Comparison of ENCODE assay signal across 18 cellular contexts in the genomic region with DNA sequence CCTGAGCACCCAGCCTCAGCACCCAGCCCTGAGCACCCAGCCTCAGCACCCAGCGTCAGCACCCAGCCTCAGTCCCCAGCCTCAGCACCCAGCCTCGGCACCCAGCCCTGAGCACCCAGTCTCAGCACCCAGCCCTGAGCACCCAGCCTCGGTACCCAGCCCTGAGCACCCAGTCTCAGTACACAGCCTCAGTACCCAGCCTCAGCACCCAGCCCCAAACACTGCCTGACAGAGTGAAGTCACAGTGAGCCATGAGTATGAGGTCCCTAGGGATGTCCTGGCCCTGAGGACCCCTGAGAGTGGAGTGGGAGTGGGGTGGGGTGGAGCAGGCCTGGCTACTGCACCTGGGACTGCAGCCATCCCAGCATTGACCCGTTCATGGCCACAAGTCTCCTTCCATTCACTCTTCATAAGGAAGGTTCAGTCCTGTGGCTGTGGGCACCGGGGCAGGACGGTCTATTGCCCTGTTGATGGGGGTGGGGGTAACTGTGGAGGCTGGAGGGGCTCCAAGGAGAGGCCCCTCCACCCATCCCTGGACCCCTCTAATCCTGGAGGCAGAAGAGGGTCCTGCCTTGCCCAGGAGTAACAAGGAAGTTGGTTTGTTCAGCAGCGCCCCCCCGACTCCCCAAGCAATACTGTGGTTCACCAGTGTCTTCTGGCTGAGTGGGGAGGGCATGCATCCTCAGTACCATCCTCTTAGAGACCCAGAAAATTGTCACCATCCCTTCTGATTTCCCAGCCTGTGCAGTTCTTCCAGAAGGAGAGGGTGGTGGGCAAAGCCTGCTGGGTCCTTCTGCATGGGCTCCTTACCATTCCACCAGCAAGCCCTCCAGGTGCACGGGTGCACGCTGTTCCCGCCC.
A peak's percentile ranks its signal among the peaks of the same experiment; 100 is the strongest.
DNase-seq lines count a peak whose midpoint lies in the region; ATAC-seq and TF ChIP-seq lines count a peak whose summit lies in the region.
"Had no signal": no experiment of that assay in that cellular context is flagged by ENCODE, and none has a peak within 500 bp of the region (broad histone marks: within the 10 kb centered on the region; RNA-seq: fewer than 3 reads in every experiment).

No MANE protein-coding gene starts in this region.

- no peak for DNase-seq in MM.1S
- peak; percentile 10 for DNase-seq in glutamatergic neuron
- DNase-seq in ovary = peak in 3 of 5 donors; percentile 2 to 11 (median 6)
- DNase-seq in NCI-H2196 (lab: John Stamatoyannopoulos, UW; ENCODE audit: unreplicated experiment) = no peak
- no peak for DNase-seq in NCI-H1417 treated with DMSO at 0.1 percent for 48 hours (lab: John Stamatoyannopoulos, UW)
- DNase-seq in NCI-H226 = no peak
- DNase-seq: NCI-H187 treated with DMSO at 0.1 percent for 48 hours, NCI-H446, retina had no signal

- H3K4me3 Mint-ChIP-seq in glutamatergic neuron (ENCODE audit: unreplicated experiment) = no peak overlapping the region
- H3K4me3 Mint-ChIP-seq: activated CD8-positive, alpha-beta T cell treated with anti-CD3 and anti-CD28 coated beads, Interleukin-2, amount 10 ng/mL, durations not matched to agents 7 days and 5 days had no signal

- H3K4me1 Mint-ChIP-seq in glutamatergic neuron (ENCODE audit: low read depth, unreplicated experiment) = peaks cover 20% of the 10 kb centered on the region

- H2AFZ ChIP-seq in MM.1S (ENCODE audit: low read length) = no peak overlapping the region

- H3K4me1 ChIP-seq in BLaER1 = peaks cover 88% of the 10 kb centered on the region
- peaks cover 8% of the 10 kb centered on the region; the same call in 1 of the 2 replicates for H3K4me1 ChIP-seq in MM.1S (ENCODE audit: low read length)
- peaks cover 9% of the 10 kb centered on the region for H3K4me1 ChIP-seq in ovary (ENCODE audit: insufficient read depth)
- H3K4me1 ChIP-seq: adrenal gland, gastroesophageal sphincter, thyroid gland had no signal

- H3K9me3 Mint-ChIP-seq in glutamatergic neuron (ENCODE audit: unreplicated experiment) = peaks cover 7% of the 10 kb centered on the region
- H3K9me3 Mint-ChIP-seq: stimulated activated memory B cell treated with anti-CD40 and anti-IgM and Interleukin-4, amounts not matched to agents 10 μg/mL and 1 μg/mL and 100 μg/mL, for 72 hours; T-cell had no signal

- H3K27me3 ChIP-seq in BLaER1 (peaks cover under 1% of the 10 kb centered on the region; the same call in 1 of the 2 replicates), MM.1S (replicated peaks; ENCODE audit: insufficient read depth, low read length) (no peaks in the 10 kb centered on the region), ovary (no peaks in the 10 kb centered on the region)
- H3K27me3 ChIP-seq: adrenal gland, gastroesophageal sphincter, thyroid gland had no signal

- no peaks in the 10 kb centered on the region for H3K79me2 ChIP-seq in MM.1S (ENCODE audit: low read length)

- no peak overlapping the region for H3K27ac Mint-ChIP-seq in glutamatergic neuron (ENCODE audit: unreplicated experiment)
- H3K27ac Mint-ChIP-seq: T-cell had no signal

- H3K4me3 ChIP-seq in BLaER1 (peak overlapping the region; percentile 36; the same call in 1 of the 2 replicates), MM.1S (ENCODE audit: low read length) (no peak overlapping the region), ovary (no peak overlapping the region)
- H3K4me3 ChIP-seq: adrenal gland, gastroesophageal sphincter, thyroid gland had no signal

- ATAC-seq in HG03442 (IDR thresholded peaks at IDR 0.05; ENCODE audit: unreplicated experiment) = no peak
- ATAC-seq: gastroesophageal sphincter had no signal

- no peak for TF ChIP-seq CTCF in MM.1S (IDR thresholded peaks at IDR 0.05; ENCODE audit: low read length)
- no peak for TF ChIP-seq CTCF in glutamatergic neuron (IDR thresholded peaks at IDR 0.05; ENCODE audit: partially characterized antibody, unreplicated experiment)
- TF ChIP-seq CTCF in ovary (IDR thresholded peaks at IDR 0.05) = no peak

- 89 to 94% (median 93%) methylated on average over 11 of the region's 11 CpGs for WGBS in ovary, 3 donors

- TF ChIP-seq POLR2A in ovary (IDR thresholded peaks at IDR 0.05) = no peak

- H3K36me3 Mint-ChIP-seq in glutamatergic neuron (ENCODE audit: unreplicated experiment) = no peaks in the 10 kb centered on the region
- H3K36me3 Mint-ChIP-seq: stimulated activated memory B cell treated with anti-CD40 and anti-IgM and Interleukin-4, amounts not matched to agents 10 μg/mL and 1 μg/mL and 100 μg/mL, for 72 hours; T-cell had no signal

- peaks cover 6% of the 10 kb centered on the region; the same call in 1 of the 2 replicates for H3K36me3 ChIP-seq in BLaER1
- H3K36me3 ChIP-seq in MM.1S (replicated peaks; ENCODE audit: insufficient read depth, low read length) = no peaks in the 10 kb centered on the region
- no peaks in the 10 kb centered on the region for H3K36me3 ChIP-seq in ovary
- H3K36me3 ChIP-seq: adrenal gland, thyroid gland had no signal

- H3F3A ChIP-seq in MM.1S (ENCODE audit: insufficient read depth, low read length) = no peaks in the 10 kb centered on the region

- H3K27ac ChIP-seq in BLaER1 (peak overlapping the region; percentile 57), MM.1S (ENCODE audit: low read length) (peak overlapping the region; percentile 43; the same call in 1 of the 2 replicates), ovary (no peak overlapping the region)
- H3K27ac ChIP-seq: adrenal gland, gastroesophageal sphincter, thyroid gland, VCaP had no signal

- H3K9ac ChIP-seq in BLaER1 (0 out of 2 replicates have a peak overlapping the region, but pooled peaks have one; percentile 51), MM.1S (ENCODE audit: low read length) (no peak overlapping the region)

- H3K9me3 ChIP-seq in BLaER1 = no peaks in the 10 kb centered on the region
- H3K9me3 ChIP-seq in MM.1S (replicated peaks; ENCODE audit: insufficient read depth, low read length) = no peaks in the 10 kb centered on the region
- H3K9me3 ChIP-seq in ovary = no peaks in the 10 kb centered on the region
- H3K9me3 ChIP-seq: adrenal gland, gastroesophageal sphincter, thyroid gland had no signal

- no peak for TF ChIP-seq EP300 in ovary (IDR thresholded peaks at IDR 0.05)

- no peaks in the 10 kb centered on the region for H3K9me2 ChIP-seq in MM.1S (replicated peaks; ENCODE audit: insufficient read depth, low read length)

- peaks cover 5% of the 10 kb centered on the region for H3K27me3 Mint-ChIP-seq in glutamatergic neuron (ENCODE audit: unreplicated experiment)

- H3K4me2 ChIP-seq in BLaER1 (peak overlapping the region; percentile 89), MM.1S (ENCODE audit: low read depth, low read length) (no peak overlapping the region)

- 0 out of 2 replicates have a peak, but pooled peaks cover 6% of the 10 kb centered on the region for H4K20me1 ChIP-seq in BLaER1
- H4K20me1 ChIP-seq in MM.1S (ENCODE audit: insufficient read depth, low read length) = no peaks in the 10 kb centered on the region

- intact Hi-C loops in ovary (cut with DNase I) = no loop called here

Comparison
In these comparisons a context has a peak if more than half of its experiments do, and no peak if none do; other contexts are left out.
1. H3K27ac ChIP-seq: peak in BLaER1 (single experiment) and MM.1S (single experiment); none in ovary (0 of 2).
2. DNase-seq: peak in glutamatergic neuron (single experiment) and ovary (3 of 5); none in MM.1S (single experiment), NCI-H2196 (single experiment), NCI-H1417 treated with DMSO at 0.1 percent for 48 hours (single experiment) and NCI-H226 (single experiment).